8 cellular contexts compared by ENCODE assay signal in the genomic region with DNA sequence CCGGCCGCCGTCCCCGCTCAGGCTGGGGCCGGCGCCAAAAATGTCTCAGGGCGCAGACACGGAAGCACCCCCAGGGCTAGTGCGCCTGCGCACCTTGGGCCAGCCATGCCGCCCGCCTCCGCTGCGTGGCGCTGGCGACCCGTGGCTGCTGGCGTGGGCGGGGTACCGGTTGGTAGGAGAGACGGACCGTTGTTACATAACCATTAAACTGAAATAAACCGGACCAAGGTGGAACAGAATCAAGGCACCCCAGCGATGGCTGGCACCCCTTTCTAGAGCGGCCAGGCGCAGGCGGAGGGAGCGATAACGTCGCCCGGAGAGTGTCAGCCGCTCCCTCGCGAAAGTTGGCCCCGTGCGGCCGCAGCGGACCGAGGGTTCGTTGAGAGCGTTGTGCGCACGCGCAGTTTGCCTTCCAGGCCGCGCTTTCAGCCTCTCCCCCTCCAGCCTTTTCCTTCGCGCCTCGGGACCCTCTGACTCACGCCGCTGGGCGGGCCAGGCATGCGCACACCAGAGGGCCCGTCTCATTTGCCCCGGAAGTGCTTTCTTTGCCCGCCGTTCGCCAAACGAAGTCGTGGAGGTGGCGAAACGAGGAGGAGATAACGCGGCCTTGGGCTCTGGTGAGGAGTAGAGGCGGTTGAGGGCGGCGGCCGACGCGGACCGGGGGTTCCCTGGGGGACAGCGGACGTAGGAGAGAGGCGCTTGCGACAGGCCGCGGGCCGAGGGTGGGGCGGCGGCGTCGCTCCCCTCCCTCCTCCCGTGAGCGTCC. TPM values are rescaled to one million over a fixed set of nuclear protein-coding genes. Genes with fewer than 3 reads are reported as not detected.
DNase-seq lines count a peak whose midpoint lies in the region; ATAC-seq and TF ChIP-seq lines count a peak whose summit lies in the region.

A gene with protein sequence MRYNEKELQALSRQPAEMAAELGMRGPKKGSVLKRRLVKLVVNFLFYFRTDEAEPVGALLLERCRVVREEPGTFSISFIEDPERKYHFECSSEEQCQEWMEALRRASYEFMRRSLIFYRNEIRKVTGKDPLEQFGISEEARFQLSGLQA (minus strand): TSS at position 45 of the 766 bp plus-strand sequence. CDS start 81 bp downstream, outside the sequence.
A gene with protein sequence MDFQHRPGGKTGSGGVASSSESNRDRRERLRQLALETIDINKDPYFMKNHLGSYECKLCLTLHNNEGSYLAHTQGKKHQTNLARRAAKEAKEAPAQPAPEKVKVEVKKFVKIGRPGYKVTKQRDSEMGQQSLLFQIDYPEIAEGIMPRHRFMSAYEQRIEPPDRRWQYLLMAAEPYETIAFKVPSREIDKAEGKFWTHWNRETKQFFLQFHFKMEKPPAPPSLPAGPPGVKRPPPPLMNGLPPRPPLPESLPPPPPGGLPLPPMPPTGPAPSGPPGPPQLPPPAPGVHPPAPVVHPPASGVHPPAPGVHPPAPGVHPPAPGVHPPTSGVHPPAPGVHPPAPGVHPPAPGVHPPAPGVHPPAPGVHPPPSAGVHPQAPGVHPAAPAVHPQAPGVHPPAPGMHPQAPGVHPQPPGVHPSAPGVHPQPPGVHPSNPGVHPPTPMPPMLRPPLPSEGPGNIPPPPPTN (plus strand): TSS at position 540 of the 766 bp plus-strand sequence. CDS start 6,595 bp downstream, outside the sequence.

- H3K9me3 ChIP-seq in PC-9 (ENCODE audit: insufficient read depth, low read depth), result no peaks in the 10 kb centered on the region

- H3K4me3 ChIP-seq in PC-9 (peak within 1 kb of the TSS; percentile 82), epithelial cell of proximal tubule (ENCODE audit: low read depth, low read length) (peak within 1 kb of the TSS; percentile 94)

- BruUV-seq in PC-9 (replicated peaks; lab: Mats Ljungman, UMichigan), result no TSS peak

- H3K4me1 ChIP-seq in PC-9 (replicated peaks; ENCODE audit: insufficient read depth), result peaks cover 15% of the 10 kb centered on the region

- peak; percentile 90 for TF ChIP-seq CTCF in PC-9 (conservative IDR thresholded peaks at IDR 0.05)
- peak; percentile 96 for TF ChIP-seq CTCF in epithelial cell of proximal tubule (conservative IDR thresholded peaks at IDR 0.05; ENCODE audit: low read depth, low read length)

- peaks cover 9% of the 10 kb centered on the region; the same call in 1 of the 2 replicates for H3F3A ChIP-seq in PC-9 (ENCODE audit: insufficient read depth, low read depth)

- H2AFZ ChIP-seq in PC-9, result peak within 1 kb of the TSS; percentile 85

- intact Hi-C loops in PC-9 (cut with micrococcal nuclease; ENCODE audit: unreplicated experiment), result loop anchor here (1.0 to 10.0 kb wide), 3 partner anchors 80 to 228 kb away; no protein-coding TSS in a partner anchor

- POLR2A ChIA-PET in PC-9 (lab: Charles Lee; ENCODE audit: unreplicated experiment), result no interaction called here

- in situ Hi-C loops in KBM-7 (cut with MboI; ENCODE audit: low pct_unique_long_range_greater_than_20kb, low sequenced_read_pairs), result no loop called here

- no peaks in the 10 kb centered on the region for H3K9me2 ChIP-seq in PC-9 (ENCODE audit: insufficient read depth)

- H3K4me2 ChIP-seq in PC-9, result peak within 1 kb of the TSS; percentile 93

- DNase-seq in DMS79 (lab: John Stamatoyannopoulos, UW), result peak; percentile 95
- peak; percentile 99 for DNase-seq in KBM-7
- DNase-seq in PC-9, result peak; percentile 84 to 95
- peak; percentile 100 for DNase-seq in activated T-cell treated with anti-CD3 and anti-CD28 coated beads, Interleukin-2, amount 50 U/mL, for 1 hour
- peak; percentile 62 for DNase-seq in epithelial cell of proximal tubule (ENCODE audit: low read depth)
- DNase-seq in mucosa of gallbladder (ENCODE audit: low spot score), result peak; percentile 96
- DNase-seq in stimulated activated CD8-positive, alpha-beta memory T cell treated with anti-CD3 and anti-CD28 coated beads, Interleukin-4, amount 100 ng/mL, for 4 hours (ENCODE audit: low read depth in 2 of 2, low spot score in 1 of 2), result peak; percentile 95

- no peaks in the 10 kb centered on the region for H3K27me3 ChIP-seq in PC-9 (ENCODE audit: insufficient read depth, low read depth)

- H3K36me3 ChIP-seq in PC-9 (ENCODE audit: low read depth), result no peaks in the 10 kb centered on the region

- CTCF ChIA-PET in PC-9 (lab: Charles Lee), result no interaction called here

- peak; percentile 61 for ATAC-seq in GM21619 (IDR thresholded peaks at IDR 0.05; ENCODE audit: unreplicated experiment)

- peak within 1 kb of the TSS; percentile 83 for H3K27ac ChIP-seq in PC-9

- H4K20me1 ChIP-seq in PC-9 (ENCODE audit: insufficient read depth), result peaks cover 42% of the 10 kb centered on the region

- H3K79me2 ChIP-seq in PC-9 (ENCODE audit: low read depth), result peaks cover 72% of the 10 kb centered on the region

RNA-seq across cellular contexts. Expression of the first gene that starts in this region (rescaled TPM):
- total RNA-seq in PC-9 (2021) (38.6 and 45.9 TPM in 2 replicates), epithelial cell of proximal tubule (167 and 208 TPM in 2 replicates), mucosa of gallbladder (126 TPM)

RNA-seq across cellular contexts. Expression of the second gene that starts in this region (rescaled TPM):
- total RNA-seq in PC-9 (2021) (73.5 and 83.0 TPM in 2 replicates), epithelial cell of proximal tubule (51.7 and 61.2 TPM in 2 replicates), mucosa of gallbladder (72.8 TPM)

Comparison
In these comparisons a context has a peak if more than half of its experiments do, and no peak if none do; other contexts are left out.
1. Peak in every context shown above with its lines: DNase-seq, ATAC-seq, H3K4me3 ChIP-seq and H3K27ac ChIP-seq.